In the genomic region with DNA sequence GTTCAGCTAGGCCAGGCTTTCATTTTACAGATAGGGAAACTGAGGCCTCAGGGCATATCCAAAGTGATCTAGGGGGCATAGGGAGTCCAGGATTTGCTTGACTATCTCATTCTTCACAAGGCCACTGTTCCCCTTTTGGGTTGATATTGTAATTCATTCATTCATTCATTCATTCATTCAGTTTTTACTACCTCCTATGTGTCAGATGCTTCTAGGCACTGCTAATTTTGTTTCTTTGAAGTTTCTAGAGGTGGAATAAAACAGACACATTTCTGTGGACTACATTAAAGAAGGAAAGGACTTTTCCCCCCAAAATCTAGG, we compare ENCODE assay signal across 18 cellular contexts.
A peak's percentile ranks its signal among the peaks of the same experiment; 100 is the strongest.
DNase-seq lines count a peak whose midpoint lies in the region; ATAC-seq and TF ChIP-seq lines count a peak whose summit lies in the region.
"Had no signal": no experiment of that assay in that cellular context is flagged by ENCODE, and none has a peak within 500 bp of the region (broad histone marks: within the 10 kb centered on the region; RNA-seq: fewer than 3 reads in every experiment).

No MANE protein-coding gene starts in this region.

- peaks cover 2% of the 10 kb centered on the region for H3K79me2 ChIP-seq in trophoblast cell (ENCODE audit: control insufficient read depth, insufficient read depth, low read length, poor library complexity)

- H3K79me1 ChIP-seq in trophoblast cell (ENCODE audit: low read length), result peaks cover 49% of the 10 kb centered on the region

- POLR2A ChIA-PET in A673 (lab: Charles Lee; ENCODE audit: low non-redundant PET), result no interaction called here

- H3K9me3 ChIP-seq in T-helper 17 cell (ENCODE audit: control insufficient read depth, low read length, poor library complexity, severe bottlenecking) (no peaks in the 10 kb centered on the region), trophoblast cell (ENCODE audit: insufficient read depth, low read depth, low read length) (peaks cover 2% of the 10 kb centered on the region), thyroid gland (no peaks in the 10 kb centered on the region), A673 (ENCODE audit: low read depth, low read length, poor library complexity, severe bottlenecking) (no peaks in the 10 kb centered on the region)
- H3K9me3 ChIP-seq: adrenal gland, pancreas had no signal

- TF ChIP-seq CTCF in thyroid gland (IDR thresholded peaks at IDR 0.05) (no peak), A673 (conservative IDR thresholded peaks at IDR 0.05; ENCODE audit: low read depth, low read length) (no peak)

- no peak for DNase-seq in T-helper 17 cell
- DNase-seq in ecto neural progenitor cell (ENCODE audit: low spot score), result peak; percentile 2
- DNase-seq in trophoblast cell, result no peak
- no peak for DNase-seq in thyroid gland
- DNase-seq in NCI-H187 treated with DMSO at 0.1 percent for 48 hours (lab: John Stamatoyannopoulos, UW), result no peak
- DNase-seq in NCI-H446 (lab: John Stamatoyannopoulos, UW), result no peak
- no peak for DNase-seq in A673 (ENCODE audit: low spot score)
- DNase-seq: activated CD4-positive, alpha-beta T cell treated with anti-CD3 and anti-CD28 coated beads, Interleukin-2, amount 10 ng/mL, durations not matched to agents 24 days and 14 days; activated gamma-delta T cell; adrenal gland; COR-L47; effector memory CD8-positive, alpha-beta T cell; HFFc6; naive thymus-derived CD8-positive, alpha-beta T cell; NCI-H1694 treated with DMSO at 0.1 percent for 48 hours; NK-92 treated with Interleukin-12 subunit alpha and Interleukin-12 subunit beta, amount 100 ng/mL, for 24 hours; pancreas had no signal

- H2AFZ ChIP-seq in trophoblast cell (ENCODE audit: insufficient read depth, low read length, poor library complexity), result no peak overlapping the region

- no peak overlapping the region for H3K4me3 Mint-ChIP-seq in T-helper 17 cell
- H3K4me3 Mint-ChIP-seq: activated CD4-positive, alpha-beta T cell treated with anti-CD3 and anti-CD28 coated beads, Interleukin-2, amount 10 ng/mL, durations not matched to agents 24 days and 14 days; central memory CD8-positive, alpha-beta T cell; effector memory CD8-positive, alpha-beta T cell; naive thymus-derived CD8-positive, alpha-beta T cell had no signal

- no TSS peak for BruUV-seq in A673 (replicated peaks; lab: Mats Ljungman, UMichigan)

- H3K4ac ChIP-seq in trophoblast cell (ENCODE audit: low read depth, low read length), result no peak overlapping the region

- ATAC-seq in T-helper 17 cell, result no peak
- ATAC-seq: effector memory CD8-positive, alpha-beta T cell; naive thymus-derived CD8-positive, alpha-beta T cell had no signal

- no peak for TF ChIP-seq POLR2A in thyroid gland (IDR thresholded peaks at IDR 0.05)

- no peak overlapping the region for H3K4me3 ChIP-seq in trophoblast cell (ENCODE audit: low read depth, low read length)
- H3K4me3 ChIP-seq in thyroid gland (replicated peaks in 1 of 3), result no peak overlapping the region
- H3K4me3 ChIP-seq in A673 (ENCODE audit: low read depth, low read length, poor library complexity, severe bottlenecking), result no peak overlapping the region
- H3K4me3 ChIP-seq: adrenal gland, pancreas had no signal

- no peak overlapping the region for H3K4me2 ChIP-seq in trophoblast cell (ENCODE audit: low read length)

- H3K36me3 ChIP-seq in trophoblast cell (ENCODE audit: control insufficient read depth in 1 of 2, insufficient read depth in 2 of 2, low read length in 2 of 2) (no peaks in the 10 kb centered on the region), thyroid gland (no peaks in the 10 kb centered on the region), A673 (ENCODE audit: insufficient read depth, low read length, poor library complexity, severe bottlenecking) (no peaks in the 10 kb centered on the region)
- H3K36me3 ChIP-seq: adrenal gland, pancreas had no signal

- H4K12ac ChIP-seq in trophoblast cell (ENCODE audit: low read depth, low read length), result no peak overlapping the region

- intact Hi-C loops in thyroid gland (cut with DNase I) (no loop called here), A673 (cut with micrococcal nuclease; ENCODE audit: unreplicated experiment) (no loop called here)

- H3K36me3 Mint-ChIP-seq in T-helper 17 cell (ENCODE audit: low read depth), result no peaks in the 10 kb centered on the region
- H3K36me3 Mint-ChIP-seq: naive thymus-derived CD8-positive, alpha-beta T cell had no signal

- no peaks in the 10 kb centered on the region for H3K27me3 ChIP-seq in trophoblast cell (ENCODE audit: insufficient read depth, low read length)
- no peaks in the 10 kb centered on the region for H3K27me3 ChIP-seq in thyroid gland
- H3K27me3 ChIP-seq in A673 (replicated peaks; ENCODE audit: insufficient read depth, low read depth, low read length, poor library complexity), result no peaks in the 10 kb centered on the region
- H3K27me3 ChIP-seq: adrenal gland, pancreas had no signal

- CTCF ChIA-PET in A673 (lab: Charles Lee), result no interaction called here

- H2BK5ac ChIP-seq in trophoblast cell (ENCODE audit: low read depth, low read length, poor library complexity), result peak overlapping the region; percentile 29

- no peak overlapping the region for H3K9ac ChIP-seq in trophoblast cell (ENCODE audit: low read length)

- H2AK5ac ChIP-seq in trophoblast cell (ENCODE audit: low read length), result no peak overlapping the region

- H4K91ac ChIP-seq in trophoblast cell (ENCODE audit: low read depth, low read length), result peak overlapping the region; percentile 83

- H3K4me1 Mint-ChIP-seq in T-helper 17 cell, result peaks cover 28% of the 10 kb centered on the region

- peak overlapping the region; percentile 97 for H2BK12ac ChIP-seq in trophoblast cell (ENCODE audit: low read length)

- no peak overlapping the region for H3K18ac ChIP-seq in trophoblast cell (ENCODE audit: low read length)

- no peak overlapping the region for H4K8ac ChIP-seq in trophoblast cell (ENCODE audit: low read depth, low read length)

- H3K27ac ChIP-seq in trophoblast cell (ENCODE audit: low read depth, low read length) (no peak overlapping the region), thyroid gland (peak overlapping the region; percentile 10 to 66 (median 47)), A673 (ENCODE audit: low read depth, low read length, poor library complexity, severe bottlenecking) (no peak overlapping the region)

- peak overlapping the region; percentile 36 for H2BK120ac ChIP-seq in trophoblast cell (ENCODE audit: insufficient read depth, low read length, poor library complexity)

- H3K27ac Mint-ChIP-seq in T-helper 17 cell, result peak overlapping the region; percentile 93
- H3K27ac Mint-ChIP-seq: activated CD4-positive, alpha-beta T cell treated with anti-CD3 and anti-CD28 coated beads, Interleukin-2, amount 10 ng/mL, durations not matched to agents 24 days and 14 days had no signal

- H3K27me3 Mint-ChIP-seq in T-helper 17 cell, result no peaks in the 10 kb centered on the region
- H3K27me3 Mint-ChIP-seq: activated CD4-positive, alpha-beta T cell treated with anti-CD3 and anti-CD28 coated beads, Interleukin-2, amount 10 ng/mL, durations not matched to agents 24 days and 14 days; central memory CD8-positive, alpha-beta T cell; effector memory CD8-positive, alpha-beta T cell; naive thymus-derived CD8-positive, alpha-beta T cell had no signal

- H3K4me1 ChIP-seq in trophoblast cell (ENCODE audit: control insufficient read depth in 1 of 2, insufficient read depth in 2 of 2, low read length in 2 of 2), result peaks cover 24 to 25% of the 10 kb centered on the region in 2 experiments
- H3K4me1 ChIP-seq in thyroid gland, result peaks cover 16 to 47% of the 10 kb centered on the region in 2 donors
- peaks cover 18% of the 10 kb centered on the region for H3K4me1 ChIP-seq in A673 (ENCODE audit: insufficient read depth, low read length, poor library complexity, severe bottlenecking)

- H3K23ac ChIP-seq in trophoblast cell (ENCODE audit: low read length), result no peak overlapping the region

- H3K14ac ChIP-seq in trophoblast cell (ENCODE audit: low read length), result no peak overlapping the region

Comparison
In these comparisons a context has a peak if more than half of its experiments do, and no peak if none do; other contexts are left out.
1. H3K27ac ChIP-seq: peak in thyroid gland (3 of 3); none in trophoblast cell (single experiment) and A673 (single experiment).